In the genomic region with DNA sequence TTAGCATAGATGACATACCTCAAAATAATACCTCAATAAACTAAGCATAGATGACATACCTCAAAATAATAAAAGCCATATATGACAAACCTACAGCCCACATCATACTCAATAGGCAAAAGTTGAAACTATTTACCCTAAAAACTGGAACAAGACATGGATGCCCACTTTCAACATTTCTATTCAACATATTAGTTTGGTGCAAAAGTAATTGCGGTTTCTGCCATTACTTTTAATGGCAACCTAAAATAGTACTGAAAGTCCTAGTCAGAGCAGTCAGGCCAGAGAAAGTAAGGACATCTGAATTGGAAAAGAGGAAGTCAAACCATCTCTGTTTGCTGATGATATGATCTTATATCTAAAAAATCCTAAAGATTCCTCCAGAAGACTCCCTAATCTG, we compare ENCODE assay signal across 22 cellular contexts.
"Had no signal": no experiment of that assay in that cellular context is flagged by ENCODE, and none has a peak within 500 bp of the region (broad histone marks: within the 10 kb centered on the region; RNA-seq: fewer than 3 reads in every experiment).

No MANE protein-coding gene starts in this region.

- H3K9me3 ChIP-seq: colonic mucosa had no signal

- H3K36me3 ChIP-seq: colonic mucosa, esophagus muscularis mucosa, gastroesophageal sphincter, heart left ventricle, left lung, lower lobe of right lung had no signal

- DNase-seq: colonic mucosa; cortex of kidney; effector CD8-positive, alpha-beta T cell; foreskin keratinocyte; heart left ventricle; hypothalamus; immature natural killer cell; left cardiac atrium; left lung; left ventricle myocardium superior; lower lobe of right lung; mesenchymal stem cell; mucosa of descending colon; naive B cell had no signal

- H3K27me3 ChIP-seq: colonic mucosa, esophagus muscularis mucosa, foreskin keratinocyte, gastroesophageal sphincter, heart left ventricle, hepatocyte, left lung had no signal

- FAIRE-seq: endothelial cell of umbilical vein, frontal cortex, keratinocyte had no signal

- H3K27ac ChIP-seq: colonic mucosa, esophagus muscularis mucosa, foreskin keratinocyte, gastroesophageal sphincter, heart left ventricle, hepatocyte, left lung, lower lobe of right lung had no signal

- H3K27ac Mint-ChIP-seq: dendritic cell treated with granulocyte-macrophage colony-stimulating factor and Interleukin-4, amounts not matched to agents 40 ng/mL and 50 ng/mL, for 4 days; immature natural killer cell; mesothelial cell of epicardium; naive B cell had no signal

- H3K4me3 ChIP-seq: colonic mucosa, esophagus muscularis mucosa, gastroesophageal sphincter, heart left ventricle, hepatocyte, left lung, lower lobe of right lung, mucosa of descending colon had no signal

- ATAC-seq: foreskin keratinocyte, gastroesophageal sphincter, heart left ventricle, left cardiac atrium, left lung, left ventricle myocardium superior, lower lobe of right lung, mucosa of descending colon had no signal

- H3K4me1 Mint-ChIP-seq: immature natural killer cell, mesothelial cell of epicardium, naive B cell had no signal

- H3K27me3 Mint-ChIP-seq: dendritic cell treated with granulocyte-macrophage colony-stimulating factor and Interleukin-4, amounts not matched to agents 40 ng/mL and 50 ng/mL, for 4 days; naive B cell had no signal

- H3K4me1 ChIP-seq: colonic mucosa, esophagus muscularis mucosa, foreskin keratinocyte, gastroesophageal sphincter, heart left ventricle, left lung, lower lobe of right lung had no signal

- H3K4me3 Mint-ChIP-seq: dendritic cell treated with granulocyte-macrophage colony-stimulating factor and Interleukin-4, amounts not matched to agents 40 ng/mL and 50 ng/mL, for 4 days; immature natural killer cell; mesothelial cell of epicardium; naive B cell had no signal

- H3K36me3 Mint-ChIP-seq: mesothelial cell of epicardium had no signal
